ENCODE assay signal across 8 cellular contexts in genomic region chr19:37654833-37655688, GRCh38. TPM values are rescaled to one million over a fixed set of nuclear protein-coding genes. Genes with fewer than 3 reads are reported as not detected.
DNase-seq lines count a peak whose midpoint lies in the region; ATAC-seq, FAIRE-seq and TF ChIP-seq lines count a peak whose summit lies in the region.

Gene ZFP30 (minus strand): TSS chr19:37655465. CDS start chr19:37647822, 7,643 bp downstream.

- H3F3A ChIP-seq in neural progenitor cell (ENCODE audit: low read depth) = peaks cover 32% of the 10 kb centered on the region

- no peak for TF ChIP-seq CTCF in foreskin fibroblast (IDR thresholded peaks at IDR 0.05; ENCODE audit: low read depth, low read length)
- TF ChIP-seq CTCF in neural progenitor cell (IDR thresholded peaks at IDR 0.05) = no peak

- H2AFZ ChIP-seq in neural progenitor cell (replicated peaks) = peak within 1 kb of the TSS; percentile 77

- peaks cover 11% of the 10 kb centered on the region for H3K4me1 Mint-ChIP-seq in neural progenitor cell
- peaks cover 32% of the 10 kb centered on the region for H3K4me1 Mint-ChIP-seq in stimulated activated naive CD8-positive, alpha-beta T cell treated with anti-CD3 and anti-CD28 coated beads, Interleukin-15, amount 100 ng/mL, for 72 hours

- peak; percentile 33 for DNase-seq in CMK (ENCODE audit: low read depth)
- peak; percentile 68 for DNase-seq in RCC 7860 (ENCODE audit: low spot score)
- peak; percentile 71 for DNase-seq in activated gamma-delta T cell (lab: John Stamatoyannopoulos, UW)
- peak; percentile 48 to 94 for DNase-seq in foreskin fibroblast
- peak; percentile 93 for DNase-seq in neural progenitor cell (ENCODE audit: low spot score)
- peak; percentile 76 to 80 for DNase-seq in stimulated activated naive CD8-positive, alpha-beta T cell treated with anti-CD3 and anti-CD28 coated beads, Interleukin-15, amount 100 ng/mL, for 72 hours

- H3K4me2 ChIP-seq in neural progenitor cell = peak within 1 kb of the TSS; percentile 79

- H3K9ac ChIP-seq in HUES48 (ENCODE audit: low read depth, low read length) (peak within 1 kb of the TSS; percentile 37), neural progenitor cell (peak within 1 kb of the TSS; percentile 47)

- H3K36me3 Mint-ChIP-seq in neural progenitor cell = peaks cover 24% of the 10 kb centered on the region

- H3K36me3 ChIP-seq in HUES48 (ENCODE audit: control insufficient read depth, insufficient read depth, low read length) = no peaks in the 10 kb centered on the region
- H3K36me3 ChIP-seq in neural progenitor cell = no peaks in the 10 kb centered on the region

- H3K4me1 ChIP-seq in HUES48 (ENCODE audit: control insufficient read depth, insufficient read depth, low read length) (0 out of 2 replicates have a peak, but pooled peaks cover 9% of the 10 kb centered on the region), neural progenitor cell (peaks cover 15% of the 10 kb centered on the region)

- H3K27ac Mint-ChIP-seq in neural progenitor cell = peak within 1 kb of the TSS; percentile 69
- H3K27ac Mint-ChIP-seq in stimulated activated naive CD8-positive, alpha-beta T cell treated with anti-CD3 and anti-CD28 coated beads, Interleukin-15, amount 100 ng/mL, for 72 hours = peak within 1 kb of the TSS; percentile 94 to 99

- H4K20me1 ChIP-seq in neural progenitor cell (ENCODE audit: low read depth) = peaks cover 3% of the 10 kb centered on the region

- peaks cover 50% of the 10 kb centered on the region for H3K79me2 ChIP-seq in neural progenitor cell (ENCODE audit: low read depth)

- peaks cover 16% of the 10 kb centered on the region; the same call in 1 of the 2 replicates for H3K27me3 ChIP-seq in HUES48 (ENCODE audit: control insufficient read depth, insufficient read depth, low read length)
- H3K27me3 ChIP-seq in neural progenitor cell = no peaks in the 10 kb centered on the region

- ATAC-seq in GM21360 (IDR thresholded peaks at IDR 0.05; ENCODE audit: unreplicated experiment) = peak; percentile 40
- peak; percentile 75 for ATAC-seq in stimulated activated naive CD8-positive, alpha-beta T cell treated with anti-CD3 and anti-CD28 coated beads, Interleukin-15, amount 100 ng/mL, for 72 hours

- peaks cover 4% of the 10 kb centered on the region for H3K27me3 Mint-ChIP-seq in neural progenitor cell (ENCODE audit: insufficient read depth, low read depth)
- no peaks in the 10 kb centered on the region for H3K27me3 Mint-ChIP-seq in stimulated activated naive CD8-positive, alpha-beta T cell treated with anti-CD3 and anti-CD28 coated beads, Interleukin-15, amount 100 ng/mL, for 72 hours

- peak within 1 kb of the TSS; percentile 89 for H3K4me3 Mint-ChIP-seq in neural progenitor cell
- H3K4me3 Mint-ChIP-seq in stimulated activated naive CD8-positive, alpha-beta T cell treated with anti-CD3 and anti-CD28 coated beads, Interleukin-15, amount 100 ng/mL, for 72 hours = peak within 1 kb of the TSS; percentile 87 to 98

- peaks cover 54% of the 10 kb centered on the region for H3K9me3 Mint-ChIP-seq in neural progenitor cell
- H3K9me3 Mint-ChIP-seq in stimulated activated naive CD8-positive, alpha-beta T cell treated with anti-CD3 and anti-CD28 coated beads, Interleukin-15, amount 100 ng/mL, for 72 hours = peaks cover 4 to 25% of the 10 kb centered on the region in 2 donors

- H3K9me3 ChIP-seq in HUES48 (ENCODE audit: control insufficient read depth, insufficient read depth, low read length) = no peaks in the 10 kb centered on the region
- H3K9me3 ChIP-seq in neural progenitor cell (ENCODE audit: low read depth) = peaks cover 3% of the 10 kb centered on the region

- peak within 1 kb of the TSS; percentile 69 for H3K27ac ChIP-seq in HUES48 (ENCODE audit: low read depth, low read length)
- H3K27ac ChIP-seq in neural progenitor cell = peak within 1 kb of the TSS; percentile 62

- FAIRE-seq in RCC 7860 (lab: Jason Lieb, UNC) = no peak

- peak within 1 kb of the TSS; percentile 95 for H3K4me3 ChIP-seq in HUES48 (ENCODE audit: low read depth, low read length)
- peak within 1 kb of the TSS; percentile 56 to 84 for H3K4me3 ChIP-seq in foreskin fibroblast (ENCODE audit: low read depth in 1 of 2, low read length in 2 of 2)
- H3K4me3 ChIP-seq in neural progenitor cell = peak within 1 kb of the TSS; percentile 68

RNA-seq across cellular contexts. Expression of gene ZFP30, which starts in this region (rescaled TPM):
- total RNA-seq in neural progenitor cell (ENCODE audit: low replicate concordance) = 32.0 and 39.6 TPM in 2 replicates

Comparison
In these comparisons a context has a peak if more than half of its experiments do, and no peak if none do; other contexts are left out.
1. Peak in every context shown above with its lines: DNase-seq, ATAC-seq, H3K4me3 ChIP-seq and H3K27ac ChIP-seq.
2. DNase-seq: peak in every context shown above with its lines; median percentile 93 in neural progenitor cell; 78 in stimulated activated naive CD8-positive, alpha-beta T cell treated with anti-CD3 and anti-CD28 coated beads, Interleukin-15, amount 100 ng/mL, for 72 hours; 71 in activated gamma-delta T cell; 71 in foreskin fibroblast; 68 in RCC 7860; 33 in CMK.